ENCODE assay signal across 19 cellular contexts in genomic region chr4:54661156-54661555, GRCh38. TPM values are rescaled to one million over a fixed set of nuclear protein-coding genes. Genes with fewer than 3 reads are reported as not detected.
DNase-seq lines count a peak whose midpoint lies in the region; ATAC-seq and TF ChIP-seq lines count a peak whose summit lies in the region.
"Had no signal": no experiment of that assay in that cellular context is flagged by ENCODE, and none has a peak within 500 bp of the region (broad histone marks: within the 10 kb centered on the region; RNA-seq: fewer than 3 reads in every experiment).

No MANE protein-coding gene starts in this region.

- H3K4me3 ChIP-seq in MG63 = no peak overlapping the region
- H3K4me3 ChIP-seq in ovary = no peak overlapping the region
- H3K4me3 ChIP-seq in body of pancreas = no peak overlapping the region
- H3K4me3 ChIP-seq: K562, psoas muscle, thoracic aorta had no signal

- peaks cover 17% of the 10 kb centered on the region for H3K27me3 ChIP-seq in MG63
- no peaks in the 10 kb centered on the region for H3K27me3 ChIP-seq in ovary
- H3K27me3 ChIP-seq in body of pancreas = no peaks in the 10 kb centered on the region

- H3K4me1 Mint-ChIP-seq in chondrocyte (ENCODE audit: low read depth) = peaks cover 46% of the 10 kb centered on the region

- ATAC-seq in body of pancreas = no peak
- no peak for ATAC-seq in GM21423 (IDR thresholded peaks at IDR 0.05; ENCODE audit: unreplicated experiment)
- ATAC-seq in HG02884 (IDR thresholded peaks at IDR 0.05; ENCODE audit: unreplicated experiment) = no peak
- ATAC-seq: K562, psoas muscle had no signal

- H3K9me3 ChIP-seq in MG63 = no peaks in the 10 kb centered on the region
- H3K9me3 ChIP-seq in ovary = no peaks in the 10 kb centered on the region
- H3K9me3 ChIP-seq in body of pancreas = no peaks in the 10 kb centered on the region
- H3K9me3 ChIP-seq: Peyer's patch, psoas muscle, thoracic aorta had no signal

- intact Hi-C loops in ovary (cut with DNase I) (no loop called here), body of pancreas (cut with DNase I) (no loop called here)

- no peak for TF ChIP-seq EP300 in ovary (IDR thresholded peaks at IDR 0.05)

- DNase-seq in COLO829 (ENCODE audit: low spot score) (peak; percentile 56), MG63 (peak; percentile 31), chondrocyte (ENCODE audit: low spot score) (no peak), myocyte (ENCODE audit: low read depth) (peak; percentile 7), ovary (no peak), body of pancreas (no peak)
- DNase-seq: activated CD4-positive, alpha-beta T cell treated with anti-CD3 and anti-CD28 coated beads, Interleukin-2, amount 50 U/mL, for 1 hour; DMS53; glutamatergic neuron; NCI-H1436 treated with DMSO at 0.1 percent for 48 hours; NCI-H524; Peyer's patch; psoas muscle; T-helper 9 cell had no signal

- H3K9me3 Mint-ChIP-seq in chondrocyte (ENCODE audit: low read depth) = no peaks in the 10 kb centered on the region

- no peak overlapping the region for H3K4me3 Mint-ChIP-seq in chondrocyte (ENCODE audit: unreplicated experiment)
- H3K4me3 Mint-ChIP-seq: B cell had no signal

- H3K27ac ChIP-seq in ovary = no peak overlapping the region
- H3K27ac ChIP-seq in body of pancreas = no peak overlapping the region
- H3K27ac ChIP-seq: Peyer's patch, psoas muscle, thoracic aorta had no signal

- H3K27me3 Mint-ChIP-seq in chondrocyte (ENCODE audit: low read depth) = no peaks in the 10 kb centered on the region

- WGBS in ovary, 3 donors = 83 to 90% (median 90%) methylated on average over 5 of the region's 5 CpGs
- 53 to 63% methylated on average over 5 of the region's 5 CpGs for WGBS in body of pancreas, 2 donors

- H3K36me3 Mint-ChIP-seq in chondrocyte (ENCODE audit: low read depth) = no peaks in the 10 kb centered on the region

- H3K4me1 ChIP-seq in ovary (ENCODE audit: insufficient read depth) = peaks cover 4% of the 10 kb centered on the region
- peaks cover 33% of the 10 kb centered on the region for H3K4me1 ChIP-seq in body of pancreas

- peak overlapping the region; percentile 85 for H3K27ac Mint-ChIP-seq in chondrocyte (ENCODE audit: unreplicated experiment)
- H3K27ac Mint-ChIP-seq: B cell had no signal

- TF ChIP-seq CTCF in chondrocyte (IDR thresholded peaks at IDR 0.05) = no peak
- no peak for TF ChIP-seq CTCF in ovary (IDR thresholded peaks at IDR 0.05)
- no peak for TF ChIP-seq CTCF in body of pancreas (IDR thresholded peaks at IDR 0.05)

- H3K36me3 ChIP-seq in MG63 = no peaks in the 10 kb centered on the region
- H3K36me3 ChIP-seq in ovary = no peaks in the 10 kb centered on the region
- no peaks in the 10 kb centered on the region for H3K36me3 ChIP-seq in body of pancreas (replicated peaks in 1 of 2; ENCODE audit: insufficient read depth in 1 of 2, low read depth in 2 of 2)
- H3K36me3 ChIP-seq: Peyer's patch, thoracic aorta had no signal

- TF ChIP-seq POLR2A in ovary (IDR thresholded peaks at IDR 0.05) (no peak), body of pancreas (IDR thresholded peaks at IDR 0.05) (no peak)

RNA-seq across cellular contexts. Expression of gene KIT, which starts 3.4 kb away (rescaled TPM):
- 0.03 and 0.07 TPM in 2 replicates for total RNA-seq in MG63 (2014; rRNA removed; shearing (Covaris generic); ENCODE audit: low replicate concordance)
- total RNA-seq in chondrocyte (3.1 to 6.7 TPM (median 6.4 TPM) in 3 replicates), myocyte (0.03 and 0.10 TPM in 2 replicates), ovary (10 to 100 TPM in 6 of 7 donors, 1 to 10 TPM in 1; 7.0 to 61.8 (median 22.0) TPM), body of pancreas (1 to 10 TPM; 2.1 to 4.0 TPM)
- 0.04 TPM for polyA plus RNA-seq in myocyte (2012)
- polyA plus RNA-seq in ovary = 10 to 100 TPM; 18.3 to 21.7 TPM
- total RNA-seq: B cell had no signal

Comparison
In these comparisons a context has a peak if more than half of its experiments do, and no peak if none do; other contexts are left out.
1. DNase-seq: peak in COLO829 (single experiment), MG63 (single experiment) and myocyte (single experiment); none in chondrocyte (single experiment), ovary (0 of 5) and body of pancreas (0 of 4).